ENCODE assay signal across 18 cellular contexts in genomic region chr22:37128555-37129281, GRCh38. TPM values are rescaled to one million over a fixed set of nuclear protein-coding genes. Genes with fewer than 3 reads are reported as not detected.
"Had no signal": no experiment of that assay in that cellular context is flagged by ENCODE, and none has a peak within 500 bp of the region (broad histone marks: within the 10 kb centered on the region; RNA-seq: fewer than 3 reads in every experiment).

No MANE protein-coding gene starts in this region.

- H3K9me3 ChIP-seq: adrenal gland, colonic mucosa, heart left ventricle, neutrophil, SJCRH30, spleen, upper lobe of left lung had no signal

- H3K27ac Mint-ChIP-seq: stimulated activated naive B cell treated with anti-CD40 and anti-IgM and Interleukin-4, amounts not matched to agents 10 μg/mL and 1 μg/mL and 100 μg/mL, for 72 hours; WTC11 had no signal

- H3K9me3 Mint-ChIP-seq: stimulated activated naive B cell treated with anti-CD40 and anti-IgM and Interleukin-4, amounts not matched to agents 10 μg/mL and 1 μg/mL and 100 μg/mL, for 72 hours; WTC11 had no signal

- H3K4me3 ChIP-seq: adrenal gland, colonic mucosa, heart left ventricle, SJCRH30, spleen, upper lobe of left lung had no signal

- H3K4me3 Mint-ChIP-seq: stimulated activated naive B cell treated with anti-CD40 and anti-IgM and Interleukin-4, amounts not matched to agents 10 μg/mL and 1 μg/mL and 100 μg/mL, for 72 hours; WTC11 had no signal

- DNase-seq: activated naive CD4-positive, alpha-beta T cell treated with Interleukin-2 at 50 U/mL for 16 hours; adrenal gland; colonic mucosa; effector CD4-positive, alpha-beta T cell; foreskin melanocyte; heart left ventricle; mesenchymal stem cell; posterior cingulate gyrus; right cardiac atrium; SJCRH30; spleen; stimulated activated CD4-positive, alpha-beta T cell treated with anti-CD3 and anti-CD28 coated beads, Interleukin-1b, Interleukin-23, amount 100 ng/mL, for 48 hours; stimulated activated naive B cell treated with anti-CD40 and anti-IgM and Interleukin-4, amounts not matched to agents 10 μg/mL and 1 μg/mL and 100 μg/mL, for 72 hours; SW 1271; upper lobe of left lung had no signal

- H3K36me3 ChIP-seq: adrenal gland, colonic mucosa, heart left ventricle, neutrophil, SJCRH30, upper lobe of left lung had no signal

- H3K27me3 ChIP-seq: adrenal gland, colonic mucosa, neutrophil, SJCRH30, upper lobe of left lung had no signal

- H3K27ac ChIP-seq: adrenal gland, colonic mucosa, heart left ventricle, neutrophil, SJCRH30, spleen, upper lobe of left lung had no signal

- H3K36me3 Mint-ChIP-seq: WTC11 had no signal

- H3K4me1 ChIP-seq: colonic mucosa, heart left ventricle, SJCRH30, upper lobe of left lung had no signal

- ATAC-seq: stimulated activated naive B cell treated with anti-CD40 and anti-IgM and Interleukin-4, amounts not matched to agents 10 μg/mL and 1 μg/mL and 100 μg/mL, for 72 hours had no signal

RNA-seq across cellular contexts. Expression of gene TMPRSS6, which starts 19.2 kb away (rescaled TPM):
- total RNA-seq: endothelial cell of umbilical vein, right cardiac atrium, SJCRH30 had no signal
- polyA plus RNA-seq: endothelial cell of umbilical vein, heart left ventricle, right cardiac atrium had no signal

RNA-seq across cellular contexts. Expression of gene IL2RB, which starts 21.0 kb away (rescaled TPM):
- total RNA-seq: endothelial cell of umbilical vein had no signal
